Comparison of ENCODE assay signal across 12 cellular contexts in the genomic region with DNA sequence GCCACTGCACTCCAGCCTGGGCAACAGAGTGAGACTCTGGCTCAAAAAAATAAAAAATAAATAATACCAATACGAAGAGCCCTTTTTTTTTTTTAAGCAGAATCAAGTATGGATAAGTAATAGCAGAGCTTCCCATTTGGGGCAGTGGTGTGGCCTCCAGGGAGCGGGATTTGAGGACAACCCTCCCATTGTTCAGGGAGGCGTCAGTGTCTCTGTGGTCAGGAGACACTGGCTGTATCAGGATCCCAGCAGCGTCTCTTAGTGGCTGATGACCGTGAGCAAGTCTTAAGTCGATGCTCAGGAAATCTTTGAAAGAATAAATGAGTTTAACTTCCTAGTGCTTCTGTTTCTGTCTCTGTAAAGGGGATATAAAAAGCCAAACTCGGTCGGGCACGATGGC.
"Had no signal": no experiment of that assay in that cellular context is flagged by ENCODE, and none has a peak within 500 bp of the region (broad histone marks: within the 10 kb centered on the region; RNA-seq: fewer than 3 reads in every experiment).

No MANE protein-coding gene starts in this region.

- H3K9me3 Mint-ChIP-seq: natural killer cell had no signal

- H3K36me3 Mint-ChIP-seq: natural killer cell had no signal

- H3K4me3 ChIP-seq: coronary artery, heart right ventricle, tibial artery, upper lobe of left lung, uterus had no signal

- H3K4me1 ChIP-seq: tibial artery, upper lobe of left lung, uterus had no signal

- H3K36me3 ChIP-seq: heart right ventricle, tibial artery, upper lobe of left lung, uterus had no signal

- H3K27ac ChIP-seq: coronary artery, heart right ventricle, tibial artery, upper lobe of left lung, uterus had no signal

- H3K27ac Mint-ChIP-seq: natural killer cell had no signal

- DNase-seq: effector CD4-positive, alpha-beta T cell; mammary epithelial cell; natural killer cell; small intestine; stimulated activated CD4-positive, alpha-beta T cell treated with anti-CD3 and anti-CD28 coated beads, Interleukin-2, amount 100 ng/mL, for 48 hours; stimulated activated naive CD4-positive, alpha-beta T cell treated with Interleukin-2 at 50 U/mL for 16 hours; tibial artery; upper lobe of left lung had no signal

- H3K27me3 ChIP-seq: heart right ventricle, tibial artery, upper lobe of left lung, uterus had no signal

- H3K4me3 Mint-ChIP-seq: natural killer cell had no signal

- H3K4me1 Mint-ChIP-seq: natural killer cell had no signal

- ATAC-seq: left lobe of liver, natural killer cell had no signal

- H3K9me3 ChIP-seq: heart right ventricle, tibial artery, upper lobe of left lung, uterus had no signal
